Comparison of ENCODE assay signal across 9 cellular contexts in genomic region chr11:10317776-10318526, GRCh38. TPM values are rescaled to one million over a fixed set of nuclear protein-coding genes. Genes with fewer than 3 reads are reported as not detected.
DNase-seq lines count a peak whose midpoint lies in the region; ATAC-seq and TF ChIP-seq lines count a peak whose summit lies in the region.
"Had no signal": no experiment of that assay in that cellular context is flagged by ENCODE, and none has a peak within 500 bp of the region (broad histone marks: within the 10 kb centered on the region; RNA-seq: fewer than 3 reads in every experiment).

No MANE protein-coding gene starts in this region.

- H3K4me1 Mint-ChIP-seq in endothelial cell (ENCODE audit: unreplicated experiment), result peaks cover 21% of the 10 kb centered on the region
- H3K4me1 Mint-ChIP-seq in T-helper 2 cell treated with Interferon-gamma antibody and Interleukin-4, amounts not matched to agents 5 μg/mL and 100 μg/mL, for 36 hours (ENCODE audit: low read depth), result peaks cover 13% of the 10 kb centered on the region

- peaks cover 3% of the 10 kb centered on the region for H3K27me3 Mint-ChIP-seq in endothelial cell (ENCODE audit: unreplicated experiment)
- peaks cover 6% of the 10 kb centered on the region for H3K27me3 Mint-ChIP-seq in T-helper 2 cell treated with Interferon-gamma antibody and Interleukin-4, amounts not matched to agents 5 μg/mL and 100 μg/mL, for 36 hours (ENCODE audit: low read depth)

- TF ChIP-seq POLR2A in erythroblast (IDR thresholded peaks at IDR 0.05; ENCODE audit: low read length), result no peak

- H3K9me3 Mint-ChIP-seq in endothelial cell (ENCODE audit: unreplicated experiment), result no peaks in the 10 kb centered on the region
- H3K9me3 Mint-ChIP-seq in T-helper 2 cell treated with Interferon-gamma antibody and Interleukin-4, amounts not matched to agents 5 μg/mL and 100 μg/mL, for 36 hours, result no peaks in the 10 kb centered on the region

- ATAC-seq in GM19438 (IDR thresholded peaks at IDR 0.05; ENCODE audit: low read depth, unreplicated experiment), result peak; percentile 46
- peak; percentile 65 for ATAC-seq in HG03196 (IDR thresholded peaks at IDR 0.05; ENCODE audit: unreplicated experiment)

- in situ Hi-C loops in Caki2 (cut with HindIII; ENCODE audit: low pct_unique_long_range_greater_than_20kb, low sequenced_read_pairs), result no loop called here

- H3K27ac Mint-ChIP-seq in endothelial cell (ENCODE audit: unreplicated experiment), result no peak overlapping the region
- no peak overlapping the region for H3K27ac Mint-ChIP-seq in T-helper 2 cell treated with Interferon-gamma antibody and Interleukin-4, amounts not matched to agents 5 μg/mL and 100 μg/mL, for 36 hours

- no peak for TF ChIP-seq CTCF in endothelial cell (IDR thresholded peaks at IDR 0.05; ENCODE audit: unreplicated experiment)

- no peak overlapping the region for H3K4me3 Mint-ChIP-seq in endothelial cell (ENCODE audit: unreplicated experiment)
- H3K4me3 Mint-ChIP-seq in T-helper 2 cell treated with Interferon-gamma antibody and Interleukin-4, amounts not matched to agents 5 μg/mL and 100 μg/mL, for 36 hours, result no peak overlapping the region

- DNase-seq in Caki2 (ENCODE audit: low read depth), result peak; percentile 69
- DNase-seq in erythroblast (lab: John Stamatoyannopoulos, UW), result peak; percentile 23 to 43
- DNase-seq in endothelial cell (ENCODE audit: low spot score), result no peak
- no peak for DNase-seq in activated naive CD4-positive, alpha-beta T cell treated with Interleukin-2 at 50 U/mL for 16 hours
- DNase-seq in CD1c-positive myeloid dendritic cell (ENCODE audit: extremely low spot score), result no peak
- DNase-seq in T-helper 2 cell treated with Interferon-gamma antibody and Interleukin-4, amounts not matched to agents 5 μg/mL and 100 μg/mL, for 36 hours (ENCODE audit: low spot score), result no peak
- DNase-seq: heart left ventricle had no signal

- no peaks in the 10 kb centered on the region for H3K36me3 Mint-ChIP-seq in endothelial cell (ENCODE audit: low read depth, unreplicated experiment)
- H3K36me3 Mint-ChIP-seq in T-helper 2 cell treated with Interferon-gamma antibody and Interleukin-4, amounts not matched to agents 5 μg/mL and 100 μg/mL, for 36 hours (ENCODE audit: low read depth), result peaks cover 2% of the 10 kb centered on the region

RNA-seq across cellular contexts. Expression of gene ADM, which starts 13.1 kb away (rescaled TPM):
- total RNA-seq in Caki2 (2014; rRNA removed; shearing (Covaris generic); ENCODE audit: low replicate concordance), result 95.5 and 101 TPM in 2 replicates
- 78.3 TPM for total RNA-seq in endothelial cell (ENCODE audit: unreplicated experiment)

RNA-seq across cellular contexts. Expression of gene SBF2, which starts 23.9 kb away (rescaled TPM):
- total RNA-seq in Caki2 (2014; rRNA removed; shearing (Covaris generic); ENCODE audit: low replicate concordance), result 7.5 and 10.1 TPM in 2 replicates
- 40.8 TPM for total RNA-seq in endothelial cell (ENCODE audit: unreplicated experiment)

Comparison
In these comparisons a context has a peak if more than half of its experiments do, and no peak if none do; other contexts are left out.
1. DNase-seq: peak in Caki2 (single experiment) and erythroblast (2 of 2); none in endothelial cell (single experiment), activated naive CD4-positive, alpha-beta T cell treated with Interleukin-2 at 50 U/mL for 16 hours (single experiment), CD1c-positive myeloid dendritic cell (single experiment) and T-helper 2 cell treated with Interferon-gamma antibody and Interleukin-4, amounts not matched to agents 5 μg/mL and 100 μg/mL, for 36 hours (single experiment).